8 cellular contexts compared by ENCODE assay signal in genomic region chr3:190701096-190701532, GRCh38.
DNase-seq lines count a peak whose midpoint lies in the region; ATAC-seq, FAIRE-seq and TF ChIP-seq lines count a peak whose summit lies in the region.

No MANE protein-coding gene starts in this region.

- no peaks in the 10 kb centered on the region for H3K9me3 ChIP-seq in PC-9 (ENCODE audit: insufficient read depth, low read depth)
- H3K9me3 ChIP-seq in endothelial cell of umbilical vein (replicated peaks; ENCODE audit: control insufficient read depth, insufficient read depth, low read length), result no peaks in the 10 kb centered on the region
- H3K9me3 ChIP-seq in neural cell (ENCODE audit: low read length), result no peaks in the 10 kb centered on the region

- H4K20me1 ChIP-seq in PC-9 (ENCODE audit: insufficient read depth) (no peaks in the 10 kb centered on the region), endothelial cell of umbilical vein (replicated peaks; ENCODE audit: control insufficient read depth, extremely low read depth, insufficient read depth, low read length) (no peaks in the 10 kb centered on the region), neural cell (ENCODE audit: insufficient read depth) (no peaks in the 10 kb centered on the region)

- no peaks in the 10 kb centered on the region for H3K9me1 ChIP-seq in endothelial cell of umbilical vein (replicated peaks; ENCODE audit: control insufficient read depth, extremely low read depth, insufficient read depth, low read length)

- H3K4me2 ChIP-seq in PC-9 (0 out of 2 replicates have a peak overlapping the region, but pooled peaks have one; percentile 3), endothelial cell of umbilical vein (ENCODE audit: insufficient read depth, low read length) (no peak overlapping the region), neural cell (ENCODE audit: low read length) (no peak overlapping the region)

- H3F3A ChIP-seq in PC-9 (ENCODE audit: insufficient read depth, low read depth), result no peaks in the 10 kb centered on the region
- no peaks in the 10 kb centered on the region for H3F3A ChIP-seq in neural cell (ENCODE audit: insufficient read depth, low read length, poor library complexity, severe bottlenecking)

- intact Hi-C loops in PC-9 (cut with micrococcal nuclease; ENCODE audit: unreplicated experiment) (loop anchor here (1.0 to 10.0 kb wide), 9 partner anchors 161 to 1743 kb away; partner anchors contain the start of gene GMNC), endothelial cell of umbilical vein (cut with micrococcal nuclease) (loop anchor here (5.0 kb wide), 1 partner anchor 351 kb away; no protein-coding TSS in a partner anchor)

- H3K27me3 ChIP-seq in PC-9 (ENCODE audit: insufficient read depth, low read depth), result no peaks in the 10 kb centered on the region
- H3K27me3 ChIP-seq in endothelial cell of umbilical vein (ENCODE audit: control insufficient read depth in 2 of 2, insufficient read depth in 2 of 2, low read length in 2 of 2), result peaks cover 0 to 2% of the 10 kb centered on the region in 2 experiments
- H3K27me3 ChIP-seq in neural cell (ENCODE audit: insufficient read depth, low read depth, low read length), result no peaks in the 10 kb centered on the region

- CTCF ChIA-PET in PC-9 (lab: Charles Lee), result interaction anchor here (0.5 to 1.3 kb wide), 14 partner anchors 9 to 1744 kb away, joined by 3 to 10 read pairs (median 4); no protein-coding TSS in a partner anchor
- CTCF ChIA-PET in endothelial cell of umbilical vein (lab: Charles Lee), result interaction anchor here (0.6 to 5.0 kb wide), 21 partner anchors 9 to 1743 kb away, joined by 3 to 63 read pairs (median 4); partner anchors contain the start of gene IL1RAP

- no peaks in the 10 kb centered on the region for H3K79me2 ChIP-seq in PC-9 (ENCODE audit: low read depth)
- H3K79me2 ChIP-seq in endothelial cell of umbilical vein (ENCODE audit: control insufficient read depth, insufficient read depth, low read length), result no peaks in the 10 kb centered on the region
- H3K79me2 ChIP-seq in neural cell (replicated peaks; ENCODE audit: insufficient read depth, low read length), result no peaks in the 10 kb centered on the region

- no peak for TF ChIP-seq POLR2A in endothelial cell of umbilical vein (IDR thresholded peaks at IDR 0.05; ENCODE audit: low read depth, low read length)

- H3K9ac ChIP-seq in endothelial cell of umbilical vein (replicated peaks; ENCODE audit: extremely low read depth, insufficient read depth, low read length) (no peak overlapping the region), neural cell (ENCODE audit: low read length) (no peak overlapping the region)

- ATAC-seq in HG03378 (IDR thresholded peaks at IDR 0.05; ENCODE audit: unreplicated experiment) (peak; percentile 56), HG03175 (IDR thresholded peaks at IDR 0.05; ENCODE audit: unreplicated experiment) (no peak), HG02852 (IDR thresholded peaks at IDR 0.05; ENCODE audit: unreplicated experiment) (no peak)

- H2AFZ ChIP-seq in PC-9 (no peak overlapping the region), endothelial cell of umbilical vein (ENCODE audit: low read depth, low read length) (no peak overlapping the region), neural cell (ENCODE audit: low read depth, low read length) (no peak overlapping the region)

- peak; percentile 4 for FAIRE-seq in endothelial cell of umbilical vein (lab: Jason Lieb, UNC)

- DNase-seq in ELR (ENCODE audit: low read depth), result peak; percentile 71
- DNase-seq in PC-9, result peak; percentile 65 to 81
- peak; percentile 37 for DNase-seq in endothelial cell of umbilical vein (ENCODE audit: low read depth, low spot score)
- DNase-seq in retina, result no peak

- peak; percentile 87 for TF ChIP-seq CTCF in PC-9 (conservative IDR thresholded peaks at IDR 0.05)
- TF ChIP-seq CTCF in endothelial cell of umbilical vein (IDR thresholded peaks at IDR 0.05; ENCODE audit: extremely low read depth in 1 of 2, insufficient read depth in 1 of 2, low read depth in 1 of 2, low read length in 2 of 2), result peak; percentile 24 to 46
- TF ChIP-seq CTCF in neural cell (IDR thresholded peaks at IDR 0.05; ENCODE audit: poor library complexity, severe bottlenecking), result peak; percentile 58

- H3K27ac ChIP-seq in PC-9 (no peak overlapping the region), endothelial cell of umbilical vein (ENCODE audit: insufficient read depth, low read depth, low read length) (no peak overlapping the region), neural cell (ENCODE audit: low read length) (no peak overlapping the region)

- H3K4me1 ChIP-seq in PC-9 (replicated peaks; ENCODE audit: insufficient read depth) (peaks cover 21% of the 10 kb centered on the region; the same call in 1 of the 2 replicates), endothelial cell of umbilical vein (ENCODE audit: control insufficient read depth, extremely low read depth, insufficient read depth, low read length) (no peaks in the 10 kb centered on the region)

- TF ChIP-seq EP300 in neural cell (conservative IDR thresholded peaks at IDR 0.05; ENCODE audit: poor library complexity, severe bottlenecking), result no peak

- BruUV-seq in PC-9 (replicated peaks; lab: Mats Ljungman, UMichigan), result no TSS peak
- no TSS peak for BruUV-seq in endothelial cell of umbilical vein (replicated peaks; lab: Mats Ljungman, UMichigan)

- dilution Hi-C loops in endothelial cell of umbilical vein (cut with MboI; ENCODE audit: extremely low pct_ligation_motif_present, low sequenced_read_pairs), result no loop called here

- H3K4me3 ChIP-seq in PC-9, result no peak overlapping the region
- no peak overlapping the region for H3K4me3 ChIP-seq in endothelial cell of umbilical vein (replicated peaks in 1 of 3; ENCODE audit: insufficient read depth in 1 of 3, low read depth in 1 of 3, low read length in 3 of 3)
- no peak overlapping the region for H3K4me3 ChIP-seq in neural cell (ENCODE audit: low read length)

- peak; percentile 61 for TF ChIP-seq RAD21 in neural cell (conservative IDR thresholded peaks at IDR 0.05)

- POLR2A ChIA-PET in PC-9 (lab: Charles Lee; ENCODE audit: unreplicated experiment) (no interaction called here), endothelial cell of umbilical vein (lab: Charles Lee) (no interaction called here)

- H3K9me2 ChIP-seq in PC-9 (ENCODE audit: insufficient read depth) (no peaks in the 10 kb centered on the region), neural cell (ENCODE audit: insufficient read depth, low read length) (no peaks in the 10 kb centered on the region)

- H3K36me3 ChIP-seq in PC-9 (ENCODE audit: low read depth), result no peaks in the 10 kb centered on the region
- no peaks in the 10 kb centered on the region for H3K36me3 ChIP-seq in endothelial cell of umbilical vein (ENCODE audit: control insufficient read depth in 2 of 2, extremely low read depth in 1 of 2, insufficient read depth in 2 of 2, low read length in 2 of 2)
- no peaks in the 10 kb centered on the region for H3K36me3 ChIP-seq in neural cell (ENCODE audit: insufficient read depth, low read length)

TF ChIP-seq in endothelial cell of umbilical vein, 7 proteins besides CTCF, POLR2A, EP300 and RAD21:
- no peak for TF ChIP-seq FOS (IDR thresholded peaks at IDR 0.05; ENCODE audit: borderline replicate concordance, insufficient read depth, low read length)
- no peak for TF ChIP-seq MAX (IDR thresholded peaks at IDR 0.05; ENCODE audit: insufficient read depth, insufficient read length)
- TF ChIP-seq GATA2 (IDR thresholded peaks at IDR 0.05; ENCODE audit: insufficient read depth, insufficient read length, low read depth, low read length), result no peak
- TF ChIP-seq POLR2AphosphoS5 (IDR thresholded peaks at IDR 0.05; ENCODE audit: insufficient read depth, low read depth, low read length), result no peak
- TF ChIP-seq MYC (IDR thresholded peaks at IDR 0.05; ENCODE audit: low read depth, low read length), result no peak
- TF ChIP-seq EZH2 (IDR thresholded peaks at IDR 0.05; ENCODE audit: borderline replicate concordance, low read depth, low read length, severe bottlenecking), result no peak
- TF ChIP-seq JUN (IDR thresholded peaks at IDR 0.05; ENCODE audit: borderline replicate concordance, insufficient read depth, insufficient read length, low read depth), result no peak

TF ChIP-seq in neural cell, 6 proteins besides CTCF, POLR2A, EP300 and RAD21:
- TF ChIP-seq EZH2 (IDR thresholded peaks at IDR 0.05; ENCODE audit: borderline replicate concordance, insufficient read depth, low read length, poor library complexity, severe bottlenecking) (no peak), SMC3 (conservative IDR thresholded peaks at IDR 0.05; ENCODE audit: poor library complexity) (peak; percentile 57), POLR2AphosphoS5 (IDR thresholded peaks at IDR 0.05) (no peak), REST (IDR thresholded peaks at IDR 0.05; ENCODE audit: borderline replicate concordance) (no peak), TAF1 (IDR thresholded peaks at IDR 0.05; ENCODE audit: low read depth) (no peak), MXI1 (conservative IDR thresholded peaks at IDR 0.05; ENCODE audit: poor library complexity, severe bottlenecking) (no peak)

Comparison
In these comparisons a context has a peak if more than half of its experiments do, and no peak if none do; other contexts are left out.
1. CTCF ChIP-seq: peak in every context shown above with its lines; median percentile 87 in PC-9; 58 in neural cell; 35 in endothelial cell of umbilical vein.